Comparison of ENCODE assay signal across 8 cellular contexts in the genomic region with DNA sequence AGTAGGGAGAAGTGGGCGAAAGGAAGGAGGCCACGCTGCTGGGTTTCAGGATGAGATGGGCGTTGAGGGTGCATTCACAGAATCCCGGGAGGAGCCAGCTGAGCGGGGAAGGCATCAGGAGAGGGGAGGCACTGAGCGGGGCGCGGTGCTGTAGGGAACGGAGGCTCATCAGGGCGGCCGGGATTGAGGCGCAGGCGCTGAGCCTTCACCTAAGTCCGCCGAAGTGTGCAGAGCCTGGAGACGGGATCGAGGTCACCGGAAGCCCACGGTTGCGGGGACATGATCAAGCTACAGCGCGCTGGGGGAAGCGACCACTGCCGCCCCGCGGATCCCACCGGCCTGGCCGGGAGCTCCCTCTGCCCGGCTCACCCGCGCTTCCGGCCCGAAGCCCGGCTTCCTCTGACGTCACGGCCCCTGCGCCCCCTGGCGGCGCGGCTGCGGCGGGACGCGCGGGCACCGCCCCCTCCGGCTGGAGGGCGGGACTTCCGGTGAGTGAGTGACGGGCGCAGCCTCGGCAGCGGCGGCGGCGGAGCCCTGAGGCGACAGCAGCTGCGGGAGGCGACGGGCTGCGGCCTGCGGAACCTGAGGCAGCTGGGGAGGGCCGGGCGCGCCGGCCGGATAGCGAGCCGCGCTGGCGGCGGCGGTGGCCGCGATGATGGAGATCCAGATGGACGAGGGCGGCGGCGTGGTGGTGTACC. TPM values are rescaled to one million over a fixed set of nuclear protein-coding genes. Genes with fewer than 3 reads are reported as not detected.
DNase-seq lines count a peak whose midpoint lies in the region; ATAC-seq and TF ChIP-seq lines count a peak whose summit lies in the region.

A gene with protein sequence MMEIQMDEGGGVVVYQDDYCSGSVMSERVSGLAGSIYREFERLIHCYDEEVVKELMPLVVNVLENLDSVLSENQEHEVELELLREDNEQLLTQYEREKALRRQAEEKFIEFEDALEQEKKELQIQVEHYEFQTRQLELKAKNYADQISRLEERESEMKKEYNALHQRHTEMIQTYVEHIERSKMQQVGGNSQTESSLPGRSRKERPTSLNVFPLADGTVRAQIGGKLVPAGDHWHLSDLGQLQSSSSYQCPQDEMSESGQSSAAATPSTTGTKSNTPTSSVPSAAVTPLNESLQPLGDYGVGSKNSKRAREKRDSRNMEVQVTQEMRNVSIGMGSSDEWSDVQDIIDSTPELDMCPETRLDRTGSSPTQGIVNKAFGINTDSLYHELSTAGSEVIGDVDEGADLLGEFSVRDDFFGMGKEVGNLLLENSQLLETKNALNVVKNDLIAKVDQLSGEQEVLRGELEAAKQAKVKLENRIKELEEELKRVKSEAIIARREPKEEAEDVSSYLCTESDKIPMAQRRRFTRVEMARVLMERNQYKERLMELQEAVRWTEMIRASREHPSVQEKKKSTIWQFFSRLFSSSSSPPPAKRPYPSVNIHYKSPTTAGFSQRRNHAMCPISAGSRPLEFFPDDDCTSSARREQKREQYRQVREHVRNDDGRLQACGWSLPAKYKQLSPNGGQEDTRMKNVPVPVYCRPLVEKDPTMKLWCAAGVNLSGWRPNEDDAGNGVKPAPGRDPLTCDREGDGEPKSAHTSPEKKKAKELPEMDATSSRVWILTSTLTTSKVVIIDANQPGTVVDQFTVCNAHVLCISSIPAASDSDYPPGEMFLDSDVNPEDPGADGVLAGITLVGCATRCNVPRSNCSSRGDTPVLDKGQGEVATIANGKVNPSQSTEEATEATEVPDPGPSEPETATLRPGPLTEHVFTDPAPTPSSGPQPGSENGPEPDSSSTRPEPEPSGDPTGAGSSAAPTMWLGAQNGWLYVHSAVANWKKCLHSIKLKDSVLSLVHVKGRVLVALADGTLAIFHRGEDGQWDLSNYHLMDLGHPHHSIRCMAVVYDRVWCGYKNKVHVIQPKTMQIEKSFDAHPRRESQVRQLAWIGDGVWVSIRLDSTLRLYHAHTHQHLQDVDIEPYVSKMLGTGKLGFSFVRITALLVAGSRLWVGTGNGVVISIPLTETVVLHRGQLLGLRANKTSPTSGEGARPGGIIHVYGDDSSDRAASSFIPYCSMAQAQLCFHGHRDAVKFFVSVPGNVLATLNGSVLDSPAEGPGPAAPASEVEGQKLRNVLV (N-terminal part only) (plus strand): TSS at position 508 of the 698 bp plus-strand sequence. CDS start 145 bp downstream, at position 653.

- no peaks in the 10 kb centered on the region for H3K9me3 Mint-ChIP-seq in Calu3 (ENCODE audit: low read depth, unreplicated experiment)
- H3K9me3 Mint-ChIP-seq in endothelial cell (ENCODE audit: unreplicated experiment): no peaks in the 10 kb centered on the region

- no TSS peak for BruUV-seq in Calu3 (replicated peaks; lab: Mats Ljungman, UMichigan)

- peaks cover 10% of the 10 kb centered on the region for H3K4me1 Mint-ChIP-seq in Calu3 (ENCODE audit: low read depth, unreplicated experiment)
- H3K4me1 Mint-ChIP-seq in endothelial cell (ENCODE audit: unreplicated experiment): peaks cover 16% of the 10 kb centered on the region

- ATAC-seq in GM21381 (IDR thresholded peaks at IDR 0.05; ENCODE audit: unreplicated experiment): peak; percentile 86

- intact Hi-C loops in Calu3 (cut with micrococcal nuclease; ENCODE audit: unreplicated experiment): no loop called here

- peak within 1 kb of the TSS; percentile 97 for H3K27ac Mint-ChIP-seq in Calu3 (ENCODE audit: unreplicated experiment)
- peak within 1 kb of the TSS; percentile 97 for H3K27ac Mint-ChIP-seq in endothelial cell (ENCODE audit: unreplicated experiment)

- CTCF ChIA-PET in Calu3 (lab: Charles Lee): interaction anchor here (0.6 to 2.2 kb wide), 17 partner anchors 9 to 1402 kb away, joined by 3 to 20 read pairs (median 4); a partner anchor contains a TSS

- DNase-seq in Calu3 (peak; percentile 98), HUDEP-2 (lab: John Stamatoyannopoulos, UW; ENCODE audit: unreplicated experiment in 76 of 76) (peak in 73 of 76 experiments; percentile 37 to 95 (median 83)), NOMO-1 treated with dmso at 0.1 percent for 144 hours (lab: John Stamatoyannopoulos, UW; ENCODE audit: unreplicated experiment) (peak; percentile 74), endothelial cell (ENCODE audit: low spot score) (peak; percentile 99), middle frontal gyrus (ENCODE audit: extremely low spot score, low spot score) (peak; percentile 87)
- peak; percentile 63 for DNase-seq in activated CD8-positive, alpha-beta memory T cell treated with anti-CD3 and anti-CD28 coated beads, Interleukin-2, amount 50 U/mL, for 24 hours (ENCODE audit: extremely low read depth)
- DNase-seq in stimulated activated CD8-positive, alpha-beta memory T cell treated with anti-CD3 and anti-CD28 coated beads, Interleukin-2, amount 100 ng/mL, for 1 hour (ENCODE audit: low read depth in 2 of 2): peak; percentile 92

- TF ChIP-seq CTCF in Calu3 (IDR thresholded peaks at IDR 0.05; ENCODE audit: unreplicated experiment) (peak; percentile 98), endothelial cell (IDR thresholded peaks at IDR 0.05; ENCODE audit: unreplicated experiment) (peak; percentile 100)

- H3K27me3 Mint-ChIP-seq in Calu3 (ENCODE audit: unreplicated experiment): no peaks in the 10 kb centered on the region
- H3K27me3 Mint-ChIP-seq in endothelial cell (ENCODE audit: unreplicated experiment): peaks cover 18% of the 10 kb centered on the region

- H3K4me3 Mint-ChIP-seq in Calu3 (ENCODE audit: low read depth, unreplicated experiment) (peak within 1 kb of the TSS; percentile 90), endothelial cell (ENCODE audit: unreplicated experiment) (peak within 1 kb of the TSS; percentile 98)

- H3K36me3 Mint-ChIP-seq in Calu3 (ENCODE audit: insufficient read depth, unreplicated experiment) (peaks cover 72% of the 10 kb centered on the region), endothelial cell (ENCODE audit: low read depth, unreplicated experiment) (peaks cover 24% of the 10 kb centered on the region)

RNA-seq across cellular contexts. Expression of the gene that starts here (rescaled TPM):
- total RNA-seq in Calu3 (2022): 104 and 110 TPM in 2 replicates
- total RNA-seq in endothelial cell (ENCODE audit: unreplicated experiment): 147 TPM

Comparison
In these comparisons a context has a peak if more than half of its experiments do, and no peak if none do; other contexts are left out.
1. Peak in every context shown above with its lines: DNase-seq and ATAC-seq.